22 cellular contexts compared by ENCODE assay signal in the genomic region with DNA sequence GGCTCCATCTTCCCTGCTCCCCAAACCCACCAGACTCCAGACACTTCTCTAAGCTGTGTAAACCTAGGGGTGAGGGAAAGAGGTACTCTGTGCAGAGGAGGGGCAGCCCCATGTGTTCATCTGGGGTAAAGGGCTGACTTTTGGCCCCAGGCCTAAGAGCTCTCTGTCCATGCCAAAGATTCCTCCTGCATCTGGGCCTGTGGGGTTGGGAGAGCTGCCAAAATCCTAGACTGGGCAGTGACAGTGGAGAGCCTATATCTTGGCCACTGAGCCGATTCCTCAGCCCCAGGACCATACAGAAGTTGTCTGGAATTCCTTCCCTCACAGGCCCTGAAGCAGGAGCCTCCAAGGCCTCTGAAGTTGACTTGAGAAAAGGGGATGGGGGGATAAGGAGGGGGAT. TPM values are rescaled to one million over a fixed set of nuclear protein-coding genes. Genes with fewer than 3 reads are reported as not detected.
DNase-seq lines count a peak whose midpoint lies in the region; ATAC-seq and TF ChIP-seq lines count a peak whose summit lies in the region.
"Had no signal": no experiment of that assay in that cellular context is flagged by ENCODE, and none has a peak within 500 bp of the region (broad histone marks: within the 10 kb centered on the region; RNA-seq: fewer than 3 reads in every experiment).

No MANE protein-coding gene starts in this region.

- peak; percentile 78 for ATAC-seq in SK-N-SH treated with all-trans-retinoic acid at 6 μM for 48 hours
- ATAC-seq: A549, right lobe of liver had no signal

- no peak overlapping the region for H3K27ac Mint-ChIP-seq in glutamatergic neuron (ENCODE audit: unreplicated experiment)
- H3K27ac Mint-ChIP-seq: activated CD4-positive, alpha-beta T cell treated with anti-CD3 and anti-CD28 coated beads, Interleukin-2, amount 10 ng/mL, durations not matched to agents 24 days and 14 days; activated naive CD8-positive, alpha-beta T cell treated with anti-CD3 and anti-CD28 coated beads, Interleukin-2, amount 10 ng/mL, durations not matched to agents 7 days and 5 days; type B pancreatic cell had no signal

- H3K9ac ChIP-seq in subcutaneous abdominal adipose tissue (ENCODE audit: low read length in 5 of 5) = peak overlapping the region in 1 of 5 donors; percentile 49
- H3K9ac ChIP-seq: KMS-11 had no signal

- no peak overlapping the region for H3K4me3 ChIP-seq in left ventricle myocardium inferior
- H3K4me3 ChIP-seq in fibroblast of the aortic adventitia (ENCODE audit: low read depth, low read length) = no peak overlapping the region
- H3K4me3 ChIP-seq in subcutaneous abdominal adipose tissue (ENCODE audit: low read depth in 1 of 5, low read length in 5 of 5) = no peak overlapping the region
- H3K4me3 ChIP-seq: A549, heart left ventricle, right lobe of liver had no signal

- DNase-seq in cardiac septum (ENCODE audit: low spot score) = peak; percentile 72
- no peak for DNase-seq in left ventricle myocardium inferior
- DNase-seq in fibroblast of the aortic adventitia (ENCODE audit: low read depth) = peak; percentile 59
- DNase-seq in NCI-H345 treated with DMSO at 0.1 percent for 48 hours (lab: John Stamatoyannopoulos, UW; ENCODE audit: unreplicated experiment) = no peak
- no peak for DNase-seq in GDM1 (lab: John Stamatoyannopoulos, UW)
- DNase-seq in glutamatergic neuron = no peak
- DNase-seq: activated CD4-positive, alpha-beta T cell treated with anti-CD3 and anti-CD28 coated beads, Interleukin-2, amount 10 ng/mL, durations not matched to agents 24 days and 14 days; activated naive CD8-positive, alpha-beta T cell treated with anti-CD3 and anti-CD28 coated beads, Interleukin-2, amount 10 ng/mL, durations not matched to agents 7 days and 5 days; midbrain; NCI-H1436; right lobe of liver; stimulated activated CD4-positive, alpha-beta T cell treated with anti-CD3 and anti-CD28 coated beads, Interleukin-2, amount 100 ng/mL, for 48 hours had no signal

- H3K27me3 ChIP-seq in left ventricle myocardium inferior (ENCODE audit: low read depth) (peaks cover 76% of the 10 kb centered on the region), subcutaneous abdominal adipose tissue (ENCODE audit: control insufficient read depth in 5 of 5, insufficient read depth in 4 of 5, low read length in 5 of 5) (peaks cover 0 to 4% (median 0%) of the 10 kb centered on the region in 5 donors)
- H3K27me3 ChIP-seq: right lobe of liver had no signal

- H3K36me3 ChIP-seq in left ventricle myocardium inferior = no peaks in the 10 kb centered on the region
- H3K36me3 ChIP-seq in subcutaneous abdominal adipose tissue (ENCODE audit: control insufficient read depth in 5 of 5, insufficient read depth in 5 of 5, low read length in 5 of 5) = no peaks in the 10 kb centered on the region
- H3K36me3 ChIP-seq: heart left ventricle, right lobe of liver had no signal

- H3K4me1 ChIP-seq in left ventricle myocardium inferior (no peaks in the 10 kb centered on the region), subcutaneous abdominal adipose tissue (ENCODE audit: control insufficient read depth in 5 of 5, insufficient read depth in 5 of 5, low read length in 5 of 5) (peaks cover 0 to 50% (median 28%) of the 10 kb centered on the region in 5 donors)
- H3K4me1 ChIP-seq: A549, right lobe of liver had no signal

- H3K9me3 ChIP-seq in left ventricle myocardium inferior (replicated peaks) (no peaks in the 10 kb centered on the region), subcutaneous abdominal adipose tissue (ENCODE audit: control insufficient read depth in 5 of 5, low read length in 5 of 5) (no peaks in the 10 kb centered on the region)
- H3K9me3 ChIP-seq: A549, heart left ventricle, right lobe of liver had no signal

- intact Hi-C loops in cardiac septum (cut with DNase I) (no loop called here), left ventricle myocardium inferior (cut with micrococcal nuclease) (no loop called here)

- TF ChIP-seq CTCF in left ventricle myocardium inferior (IDR thresholded peaks at IDR 0.05; ENCODE audit: borderline replicate concordance) (no peak), fibroblast of the aortic adventitia (IDR thresholded peaks at IDR 0.05; ENCODE audit: insufficient read depth, low read length) (no peak), glutamatergic neuron (IDR thresholded peaks at IDR 0.05; ENCODE audit: partially characterized antibody, unreplicated experiment) (no peak)

- no peak overlapping the region for H3K4me3 Mint-ChIP-seq in glutamatergic neuron (ENCODE audit: unreplicated experiment)
- H3K4me3 Mint-ChIP-seq: activated CD4-positive, alpha-beta T cell treated with anti-CD3 and anti-CD28 coated beads, Interleukin-2, amount 10 ng/mL, durations not matched to agents 24 days and 14 days; activated naive CD8-positive, alpha-beta T cell treated with anti-CD3 and anti-CD28 coated beads, Interleukin-2, amount 10 ng/mL, durations not matched to agents 7 days and 5 days; type B pancreatic cell had no signal

- H3K27me3 Mint-ChIP-seq in glutamatergic neuron (ENCODE audit: unreplicated experiment) = peaks cover 10% of the 10 kb centered on the region

- H3K27ac ChIP-seq in left ventricle myocardium inferior (replicated peaks) = no peak overlapping the region
- peak overlapping the region; percentile 90 for H3K27ac ChIP-seq in subcutaneous abdominal adipose tissue (ENCODE audit: low read depth, low read length)
- H3K27ac ChIP-seq: A549, heart left ventricle, KMS-11, right lobe of liver had no signal

- peaks cover 4% of the 10 kb centered on the region for H3K36me3 Mint-ChIP-seq in glutamatergic neuron (ENCODE audit: unreplicated experiment)
- H3K36me3 Mint-ChIP-seq: activated naive CD8-positive, alpha-beta T cell treated with anti-CD3 and anti-CD28 coated beads, Interleukin-2, amount 10 ng/mL, durations not matched to agents 7 days and 5 days; type B pancreatic cell had no signal

- H3K4me1 Mint-ChIP-seq in glutamatergic neuron (ENCODE audit: low read depth, unreplicated experiment) = peaks cover 5% of the 10 kb centered on the region
- H3K4me1 Mint-ChIP-seq: activated CD4-positive, alpha-beta T cell treated with anti-CD3 and anti-CD28 coated beads, Interleukin-2, amount 10 ng/mL, durations not matched to agents 24 days and 14 days; activated naive CD8-positive, alpha-beta T cell treated with anti-CD3 and anti-CD28 coated beads, Interleukin-2, amount 10 ng/mL, durations not matched to agents 7 days and 5 days had no signal

- H3K9me3 Mint-ChIP-seq in glutamatergic neuron (ENCODE audit: unreplicated experiment) = no peaks in the 10 kb centered on the region
- H3K9me3 Mint-ChIP-seq: activated CD4-positive, alpha-beta T cell treated with anti-CD3 and anti-CD28 coated beads, Interleukin-2, amount 10 ng/mL, durations not matched to agents 24 days and 14 days; activated naive CD8-positive, alpha-beta T cell treated with anti-CD3 and anti-CD28 coated beads, Interleukin-2, amount 10 ng/mL, durations not matched to agents 7 days and 5 days; type B pancreatic cell had no signal

TF ChIP-seq in SK-N-SH treated with all-trans-retinoic acid at 6 μM for 48 hours, 23 proteins besides CTCF, POLR2A, EP300 and RAD21:
- TF ChIP-seq PPARA (CRISPR knock-in tag; IDR thresholded peaks at IDR 0.05; ENCODE audit: borderline replicate concordance) (no peak), ZNF70 (CRISPR knock-in tag; IDR thresholded peaks at IDR 0.05) (no peak), TOX (CRISPR knock-in tag; IDR thresholded peaks at IDR 0.05; ENCODE audit: borderline replicate concordance) (no peak), BACH2 (CRISPR knock-in tag; IDR thresholded peaks at IDR 0.05; ENCODE audit: borderline replicate concordance) (no peak), ISL1 (CRISPR knock-in tag; IDR thresholded peaks at IDR 0.05) (0 out of 2 replicates have a peak, but pooled peaks have one; percentile 8), TCF4 (CRISPR knock-in tag; IDR thresholded peaks at IDR 0.05; ENCODE audit: borderline replicate concordance) (no peak), ZNF565 (CRISPR knock-in tag; conservative IDR thresholded peaks at IDR 0.05; ENCODE audit: low read depth) (no peak), OSR1 (CRISPR knock-in tag; IDR thresholded peaks at IDR 0.05) (no peak)
TF ChIP-seq in SK-N-SH treated with all-trans-retinoic acid at 6 μM for 48 hours: peak in this region for 1.

RNA-seq across cellular contexts. Expression of gene LEP, which starts 25.3 kb away (rescaled TPM):
- total RNA-seq in cardiac septum = 0.30 TPM
- 0.14 TPM for total RNA-seq in left ventricle myocardium inferior
- under 0.01 TPM in 1 of 2 replicates, not detected in the other for total RNA-seq in fibroblast of the aortic adventitia (ENCODE audit: low replicate concordance)
- not detected for total RNA-seq in glutamatergic neuron (ENCODE audit: unreplicated experiment)
- total RNA-seq: activated CD4-positive, alpha-beta T cell treated with anti-CD3 and anti-CD28 coated beads, Interleukin-2, amount 10 ng/mL, durations not matched to agents 24 days and 14 days; activated naive CD8-positive, alpha-beta T cell treated with anti-CD3 and anti-CD28 coated beads, Interleukin-2, amount 10 ng/mL, durations not matched to agents 7 days and 5 days; G401; NCI-H460; OCI-LY7; right lobe of liver; SK-MEL-5 had no signal

Comparison
In these comparisons a context has a peak if more than half of its experiments do, and no peak if none do; other contexts are left out.
1. DNase-seq: peak in cardiac septum (single experiment) and fibroblast of the aortic adventitia (single experiment); none in left ventricle myocardium inferior (single experiment), NCI-H345 treated with DMSO at 0.1 percent for 48 hours (single experiment), GDM1 (single experiment) and glutamatergic neuron (single experiment).